In the genomic region with DNA sequence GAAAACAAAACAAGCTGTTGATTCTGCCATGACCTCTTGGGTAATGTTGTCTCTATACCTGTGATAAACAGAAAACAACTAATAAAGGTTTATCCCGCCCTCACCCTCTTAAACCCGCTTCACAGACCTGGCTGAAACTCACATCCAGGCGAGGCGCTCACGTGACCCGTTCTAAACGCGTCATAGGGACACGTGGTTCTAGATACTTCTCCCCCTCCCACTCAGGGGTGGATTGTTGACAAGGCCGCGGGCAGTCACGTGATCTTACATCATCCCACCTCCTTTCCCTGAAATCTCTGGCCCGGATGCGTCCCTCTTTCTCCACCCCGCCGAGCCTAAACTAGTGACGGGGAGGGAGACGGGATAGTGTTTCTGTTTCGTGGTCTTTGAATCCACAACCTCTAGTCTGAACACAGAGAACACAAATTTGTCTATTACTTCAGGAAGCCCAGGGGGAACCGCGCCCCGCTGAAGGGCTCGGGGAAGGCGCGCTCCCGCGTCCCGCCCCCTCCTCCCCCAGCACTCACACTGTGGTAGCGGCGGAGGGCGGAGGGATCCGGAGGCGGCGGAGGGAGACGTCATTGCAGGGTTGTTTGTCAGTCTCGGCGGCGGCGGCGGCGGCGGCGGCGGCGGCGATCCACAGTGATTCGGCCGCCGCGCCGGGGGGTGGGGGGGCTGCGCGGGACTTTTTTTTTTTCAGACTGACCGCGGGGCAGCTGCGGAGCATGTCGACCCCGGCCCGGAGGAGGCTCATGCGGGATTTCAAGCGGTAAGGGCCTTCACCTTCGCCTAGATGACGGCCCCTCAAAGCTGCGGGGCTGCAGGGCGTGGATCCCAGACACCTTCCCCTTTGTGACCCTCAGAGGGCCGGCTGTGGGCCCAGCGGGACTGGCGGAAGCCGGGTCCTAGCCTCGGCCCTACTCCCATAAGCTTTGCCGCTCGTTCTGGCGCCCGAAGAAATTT, we compare ENCODE assay signal across 8 cellular contexts.
DNase-seq lines count a peak whose midpoint lies in the region; ATAC-seq and TF ChIP-seq lines count a peak whose summit lies in the region.

TSS of gene UBE2B (plus strand) at position 699 of the 963 bp plus-strand sequence. CDS start at position 726, 27 bp downstream.

- DNase-seq in GM06990 (ENCODE audit: extremely low read depth, insufficient read length) (peak; percentile 96), NCI-H1092 (lab: John Stamatoyannopoulos, UW) (peak; percentile 95), germinal center (ENCODE audit: low spot score) (peak; percentile 94), non-pigmented ciliary epithelial cell (ENCODE audit: low read depth) (peak; percentile 100), superior temporal gyrus (ENCODE audit: extremely low spot score) (peak; percentile 100)

- ATAC-seq in HG02588 (IDR thresholded peaks at IDR 0.05; ENCODE audit: unreplicated experiment) (peak; percentile 71), SK-N-SH treated with all-trans-retinoic acid at 6 μM for 48 hours (peak; percentile 72)

- H3K27me3 Mint-ChIP-seq in activated naive CD4-positive, alpha-beta T cell treated with anti-CD3 and anti-CD28 coated beads, Interleukin-2, amount 50 U/mL, for 24 hours: no peaks in the 10 kb centered on the region

- peak within 1 kb of the TSS; percentile 95 for H3K4me3 ChIP-seq in GM06990 (replicated peaks; ENCODE audit: low read depth, low read length)

- H3K36me3 ChIP-seq in GM06990 (ENCODE audit: control insufficient read depth, insufficient read depth, low read length): no peaks in the 10 kb centered on the region

- no peaks in the 10 kb centered on the region for H3K27me3 ChIP-seq in GM06990 (replicated peaks; ENCODE audit: control insufficient read depth, insufficient read depth, low read length)

- no peaks in the 10 kb centered on the region for H3K9me3 Mint-ChIP-seq in activated naive CD4-positive, alpha-beta T cell treated with anti-CD3 and anti-CD28 coated beads, Interleukin-2, amount 50 U/mL, for 24 hours

- peak within 1 kb of the TSS; percentile 100 for H3K27ac Mint-ChIP-seq in activated naive CD4-positive, alpha-beta T cell treated with anti-CD3 and anti-CD28 coated beads, Interleukin-2, amount 50 U/mL, for 24 hours

- peak within 1 kb of the TSS; percentile 97 for H3K4me3 Mint-ChIP-seq in activated naive CD4-positive, alpha-beta T cell treated with anti-CD3 and anti-CD28 coated beads, Interleukin-2, amount 50 U/mL, for 24 hours

- TF ChIP-seq CTCF in GM06990 (IDR thresholded peaks at IDR 0.05; ENCODE audit: insufficient read depth, low read length, poor library complexity, severe bottlenecking): no peak

- H3K36me3 Mint-ChIP-seq in activated naive CD4-positive, alpha-beta T cell treated with anti-CD3 and anti-CD28 coated beads, Interleukin-2, amount 50 U/mL, for 24 hours: peaks cover 13% of the 10 kb centered on the region

- H3K4me1 Mint-ChIP-seq in activated naive CD4-positive, alpha-beta T cell treated with anti-CD3 and anti-CD28 coated beads, Interleukin-2, amount 50 U/mL, for 24 hours: peaks cover 62% of the 10 kb centered on the region

TF ChIP-seq in SK-N-SH treated with all-trans-retinoic acid at 6 μM for 48 hours, 23 proteins besides CTCF, POLR2A, EP300 and RAD21:
- TF ChIP-seq ISL1 (CRISPR knock-in tag; IDR thresholded peaks at IDR 0.05): peak; percentile 35
- no peak for TF ChIP-seq ZNF8 (CRISPR knock-in tag; IDR thresholded peaks at IDR 0.05)
- TF ChIP-seq SNAI2 (CRISPR knock-in tag; IDR thresholded peaks at IDR 0.05): 0 out of 2 replicates have a peak, but pooled peaks have one; percentile 65
- TF ChIP-seq ZFP3 (CRISPR knock-in tag; IDR thresholded peaks at IDR 0.05): peak; percentile 72; the same call in 1 of the 2 replicates
- 0 out of 2 replicates have a peak, but pooled peaks have one; percentile 42 for TF ChIP-seq CSDC2 (CRISPR knock-in tag; IDR thresholded peaks at IDR 0.05)
TF ChIP-seq in SK-N-SH treated with all-trans-retinoic acid at 6 μM for 48 hours: peak in this region for 4.

Comparison
In these comparisons a context has a peak if more than half of its experiments do, and no peak if none do; other contexts are left out.
1. Peak in every context shown above with its lines: DNase-seq, ATAC-seq and H3K4me3 ChIP-seq.